Comparison of ENCODE assay signal across 8 cellular contexts in genomic region chr12:93742086-93742934, GRCh38.
DNase-seq lines count a peak whose midpoint lies in the region; ATAC-seq and TF ChIP-seq lines count a peak whose summit lies in the region.

No MANE protein-coding gene starts in this region.

- peak; percentile 42 for DNase-seq in D341Med (ENCODE audit: low spot score)
- DNase-seq in SHP77 (lab: John Stamatoyannopoulos, UW), result peak; percentile 45 to 72
- DNase-seq in activated naive CD4-positive, alpha-beta T cell treated with anti-CD3 and anti-CD28 coated beads, Interleukin-2, amount 50 U/mL, for 16 hours, result peak; percentile 47
- DNase-seq in globus pallidus (ENCODE audit: low spot score), result peak; percentile 77
- peak; percentile 36 for DNase-seq in neuronal stem cell (ENCODE audit: low spot score)
- DNase-seq in suprapubic skin (ENCODE audit: low spot score in 2 of 2), result peak in 1 of 2 donors; percentile 74

- H3K9ac ChIP-seq in HUES64 (ENCODE audit: low read depth, low read length), result peak overlapping the region; percentile 84
- H3K9ac ChIP-seq in neuronal stem cell (ENCODE audit: low read depth, low read length, poor library complexity), result peak overlapping the region; percentile 73

- 1% methylated on average over 44 of the region's 45 CpGs for WGBS in HUES64
- no CpG with 5 or more reads among the region's 45 CpGs for WGBS in neuronal stem cell (ENCODE audit: extremely low coverage in 2 of 2, insufficient read length in 2 of 2, insufficient replicate concordance in 1 of 2), 2 donors
- WGBS in suprapubic skin, result 0% methylated on average over 43 of the region's 45 CpGs

- H2BK5ac ChIP-seq in neuronal stem cell (ENCODE audit: low read length), result no peak overlapping the region

- no peak for TF ChIP-seq EP300 in suprapubic skin (IDR thresholded peaks at IDR 0.05)

- peak in 1 of 2 donors; percentile 29 for TF ChIP-seq CTCF in suprapubic skin (IDR thresholded peaks at IDR 0.05)

- H3K4me1 ChIP-seq in HUES64 (ENCODE audit: insufficient read depth, low read length) (peaks cover 63% of the 10 kb centered on the region), neuronal stem cell (ENCODE audit: control insufficient read depth in 2 of 2, insufficient read depth in 1 of 2, low read depth in 1 of 2, low read length in 2 of 2) (peaks cover 0 to 18% of the 10 kb centered on the region in 2 donors), suprapubic skin (peaks cover 53% of the 10 kb centered on the region)

- H3K4me3 ChIP-seq in HUES64 (ENCODE audit: low read length) (peak overlapping the region; percentile 78), neuronal stem cell (ENCODE audit: low read length in 2 of 2) (peak overlapping the region; percentile 75 to 76), suprapubic skin (peak overlapping the region; percentile 60)

- no peaks in the 10 kb centered on the region for H3K79me1 ChIP-seq in neuronal stem cell (ENCODE audit: low read depth, low read length)

- no peak overlapping the region for H2BK12ac ChIP-seq in neuronal stem cell (ENCODE audit: low read length)

- H2BK120ac ChIP-seq in neuronal stem cell (ENCODE audit: low read depth, low read length), result no peak overlapping the region

- TF ChIP-seq POLR2A in suprapubic skin (IDR thresholded peaks at IDR 0.05), result peak in 1 of 2 donors; percentile 18

- no peaks in the 10 kb centered on the region for H3K9me3 ChIP-seq in HUES64 (ENCODE audit: insufficient read depth, low read depth, low read length)
- no peaks in the 10 kb centered on the region for H3K9me3 ChIP-seq in neuronal stem cell (replicated peaks in 1 of 2; ENCODE audit: control insufficient read depth in 2 of 2, insufficient read depth in 1 of 2, low read depth in 1 of 2, low read length in 2 of 2)
- H3K9me3 ChIP-seq in suprapubic skin, result no peaks in the 10 kb centered on the region

- H2AFZ ChIP-seq in neuronal stem cell (ENCODE audit: low read length), result peak overlapping the region; percentile 87

- H4K91ac ChIP-seq in neuronal stem cell (ENCODE audit: low read depth, low read length, poor library complexity), result no peak overlapping the region

- ATAC-seq in GM21515 (IDR thresholded peaks at IDR 0.05; ENCODE audit: unreplicated experiment), result peak; percentile 92

- no peak overlapping the region for H3K14ac ChIP-seq in neuronal stem cell (ENCODE audit: low read length)

- H3K18ac ChIP-seq in neuronal stem cell (ENCODE audit: low read length), result peak overlapping the region; percentile 6

- H3K4me2 ChIP-seq in neuronal stem cell (ENCODE audit: insufficient read depth, low read length, poor library complexity, severe bottlenecking), result peak overlapping the region; percentile 72

- H3K4ac ChIP-seq in neuronal stem cell (ENCODE audit: low read length), result no peak overlapping the region

- H3K27ac ChIP-seq in HUES64 (ENCODE audit: low read depth, low read length), result peak overlapping the region; percentile 99
- no peak overlapping the region for H3K27ac ChIP-seq in neuronal stem cell (replicated peaks; ENCODE audit: low read length)
- peak overlapping the region; percentile 85 for H3K27ac ChIP-seq in suprapubic skin

- H3K23ac ChIP-seq in neuronal stem cell (ENCODE audit: low read depth, low read length, poor library complexity), result no peak overlapping the region

- H2AK5ac ChIP-seq in neuronal stem cell (ENCODE audit: low read depth, low read length), result no peak overlapping the region

- no peak overlapping the region for H2BK15ac ChIP-seq in neuronal stem cell (ENCODE audit: low read length)

- H3K36me3 ChIP-seq in HUES64 (ENCODE audit: insufficient read depth, low read length) (no peaks in the 10 kb centered on the region), neuronal stem cell (replicated peaks in 1 of 2; ENCODE audit: control insufficient read depth in 2 of 2, insufficient read depth in 2 of 2, low read length in 2 of 2) (no peaks in the 10 kb centered on the region), suprapubic skin (no peaks in the 10 kb centered on the region)

- no peak overlapping the region for H4K8ac ChIP-seq in neuronal stem cell (ENCODE audit: low read depth, low read length)

- H3K27me3 ChIP-seq in HUES64 (ENCODE audit: insufficient read depth, low read length) (no peaks in the 10 kb centered on the region), neuronal stem cell (ENCODE audit: control insufficient read depth in 3 of 3, insufficient read depth in 3 of 3, low read depth in 1 of 3, low read length in 3 of 3) (peaks cover 0 to 6% (median 0%) of the 10 kb centered on the region in 3 experiments), suprapubic skin (no peaks in the 10 kb centered on the region)
